Comparison of ENCODE assay signal across 10 cellular contexts in the genomic region with DNA sequence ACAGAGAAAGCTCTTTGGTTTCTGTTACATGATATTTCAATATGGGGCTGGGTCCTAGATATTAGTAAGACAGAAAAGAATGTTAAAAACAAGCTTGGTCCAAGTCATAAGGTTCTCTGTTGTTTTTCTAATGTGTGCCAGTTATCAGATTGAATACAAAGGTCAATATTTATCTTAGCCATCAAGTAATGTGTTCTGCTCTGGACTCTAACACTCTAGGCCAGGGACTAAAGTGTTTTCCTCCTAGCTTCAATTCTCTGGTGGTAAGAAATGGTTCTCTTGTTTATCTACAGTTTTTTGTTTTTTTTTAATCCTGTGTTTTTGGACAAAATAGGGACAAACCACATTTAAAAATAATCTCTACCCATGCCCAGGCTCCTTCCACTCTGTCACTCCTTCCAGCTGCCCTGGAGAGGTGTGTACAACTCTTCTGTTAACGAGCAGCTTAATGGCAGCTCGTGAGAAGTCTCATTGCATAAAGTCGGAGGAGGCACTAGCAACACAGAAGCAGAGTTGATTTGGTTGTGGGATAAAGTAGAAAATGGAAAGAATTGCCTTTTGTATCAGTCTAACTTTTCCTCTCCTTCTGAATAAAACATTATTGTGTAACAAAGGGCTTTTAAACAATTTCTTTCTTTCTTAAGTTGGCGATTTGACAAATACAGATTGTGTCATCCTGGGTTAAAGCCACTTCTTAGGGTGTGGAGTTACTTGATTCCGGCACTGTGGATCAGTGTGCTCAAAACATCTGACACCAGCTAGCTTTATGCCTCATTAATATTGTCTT. TPM values are rescaled to one million over a fixed set of nuclear protein-coding genes. Genes with fewer than 3 reads are reported as not detected.
A peak's percentile ranks its signal among the peaks of the same experiment; 100 is the strongest.
DNase-seq lines count a peak whose midpoint lies in the region; ATAC-seq and TF ChIP-seq lines count a peak whose summit lies in the region.
"Had no signal": no experiment of that assay in that cellular context is flagged by ENCODE, and none has a peak within 500 bp of the region (broad histone marks: within the 10 kb centered on the region; RNA-seq: fewer than 3 reads in every experiment).

No MANE protein-coding gene starts in this region.

- no peak for TF ChIP-seq CTCF in RWPE2 (IDR thresholded peaks at IDR 0.05; ENCODE audit: poor library complexity, severe bottlenecking)
- TF ChIP-seq CTCF in heart left ventricle (IDR thresholded peaks at IDR 0.05): no peak

- DNase-seq in GM04504 (ENCODE audit: low read depth): peak; percentile 42
- no peak for DNase-seq in RWPE2 (ENCODE audit: low spot score)
- DNase-seq in heart left ventricle: no peak
- DNase-seq in germinal center (ENCODE audit: low spot score): no peak
- DNase-seq in COR-L47 (lab: John Stamatoyannopoulos, UW): no peak
- DNase-seq in MV-4-11 (lab: John Stamatoyannopoulos, UW): no peak
- no peak for DNase-seq in T-helper 17 cell
- DNase-seq: activated CD4-positive, alpha-beta T cell treated with anti-CD3 and anti-CD28 coated beads, Interleukin-2, amount 50 U/mL, for 1 hour had no signal

- no peak overlapping the region for H3K4me3 Mint-ChIP-seq in T-helper 17 cell

- H3K27me3 Mint-ChIP-seq in T-helper 17 cell: peaks cover 19% of the 10 kb centered on the region

- H3K27ac ChIP-seq in RWPE2 (ENCODE audit: poor library complexity, severe bottlenecking) (peak overlapping the region; percentile 43), heart left ventricle (peak overlapping the region in 11 of 12 donors; percentile 4 to 83 (median 50))

- no peaks in the 10 kb centered on the region for H3K36me3 Mint-ChIP-seq in T-helper 17 cell (ENCODE audit: low read depth)

- H3K4me3 ChIP-seq in RWPE2 (ENCODE audit: severe bottlenecking) (no peak overlapping the region), heart left ventricle (no peak overlapping the region), skeletal muscle satellite cell (ENCODE audit: low read length) (peak overlapping the region; percentile 62)
- H3K4me3 ChIP-seq: K562 had no signal

- intact Hi-C loops in heart left ventricle (cut with DNase I): no loop called here

- 66 to 76% (median 74%) methylated on average over 5 of the region's 5 CpGs for WGBS in heart left ventricle, 4 donors

- H3K27me3 ChIP-seq in RWPE2 (ENCODE audit: insufficient read depth, poor library complexity, severe bottlenecking): no peaks in the 10 kb centered on the region
- H3K27me3 ChIP-seq in heart left ventricle: no peaks in the 10 kb centered on the region
- H3K27me3 ChIP-seq in skeletal muscle satellite cell (ENCODE audit: control insufficient read depth, insufficient read depth, low read length): no peaks in the 10 kb centered on the region

- H3K4me1 Mint-ChIP-seq in T-helper 17 cell: peaks cover 2% of the 10 kb centered on the region

- ATAC-seq in RWPE2 (ENCODE audit: low read depth) (peak; percentile 62), heart left ventricle (peak; percentile 44 to 79 (median 77)), T-helper 17 cell (no peak)
- ATAC-seq: K562 had no signal

- H3K9ac ChIP-seq in skeletal muscle satellite cell (ENCODE audit: low read depth, low read length): peak overlapping the region; percentile 66

- no peak for TF ChIP-seq POLR2A in heart left ventricle (IDR thresholded peaks at IDR 0.05)

- H3K36me3 ChIP-seq in RWPE2 (ENCODE audit: low read depth) (no peaks in the 10 kb centered on the region), heart left ventricle (no peaks in the 10 kb centered on the region), skeletal muscle satellite cell (ENCODE audit: insufficient read depth, low read length) (no peaks in the 10 kb centered on the region)

- no peak overlapping the region for H3K27ac Mint-ChIP-seq in T-helper 17 cell

- no peaks in the 10 kb centered on the region for H3K9me3 ChIP-seq in RWPE2 (ENCODE audit: severe bottlenecking)
- no peaks in the 10 kb centered on the region for H3K9me3 ChIP-seq in heart left ventricle
- H3K9me3 ChIP-seq in skeletal muscle satellite cell (replicated peaks; ENCODE audit: low read length): no peaks in the 10 kb centered on the region
- H3K9me3 ChIP-seq in T-helper 17 cell (ENCODE audit: control insufficient read depth, low read length, poor library complexity, severe bottlenecking): no peaks in the 10 kb centered on the region

- H3K4me2 ChIP-seq in skeletal muscle satellite cell (ENCODE audit: low read length): peak overlapping the region; percentile 77

- H3K4me1 ChIP-seq in RWPE2 (ENCODE audit: insufficient read depth, poor library complexity, severe bottlenecking): peaks cover 34% of the 10 kb centered on the region
- H3K4me1 ChIP-seq in heart left ventricle: peaks cover 0 to 33% (median 6%) of the 10 kb centered on the region in 12 donors
- peaks cover 59% of the 10 kb centered on the region for H3K4me1 ChIP-seq in skeletal muscle satellite cell (ENCODE audit: control insufficient read depth, insufficient read depth, low read length)

RNA-seq across cellular contexts. Expression of a gene that starts 8.0 kb away (rescaled TPM):
- 10 to 100 TPM; 14.4 to 48.7 (median 32.6) TPM for total RNA-seq in heart left ventricle
- 1 to 10 TPM; 2.9 to 9.2 TPM for polyA plus RNA-seq in heart left ventricle
- total RNA-seq in skeletal muscle satellite cell (2012; rRNA removed): 13.8 and 24.1 TPM in 2 replicates
- total RNA-seq in T-helper 17 cell: 10 to 100 TPM; 16.1 to 16.3 TPM
